1 cellular context compared by ENCODE assay signal in the genomic region with DNA sequence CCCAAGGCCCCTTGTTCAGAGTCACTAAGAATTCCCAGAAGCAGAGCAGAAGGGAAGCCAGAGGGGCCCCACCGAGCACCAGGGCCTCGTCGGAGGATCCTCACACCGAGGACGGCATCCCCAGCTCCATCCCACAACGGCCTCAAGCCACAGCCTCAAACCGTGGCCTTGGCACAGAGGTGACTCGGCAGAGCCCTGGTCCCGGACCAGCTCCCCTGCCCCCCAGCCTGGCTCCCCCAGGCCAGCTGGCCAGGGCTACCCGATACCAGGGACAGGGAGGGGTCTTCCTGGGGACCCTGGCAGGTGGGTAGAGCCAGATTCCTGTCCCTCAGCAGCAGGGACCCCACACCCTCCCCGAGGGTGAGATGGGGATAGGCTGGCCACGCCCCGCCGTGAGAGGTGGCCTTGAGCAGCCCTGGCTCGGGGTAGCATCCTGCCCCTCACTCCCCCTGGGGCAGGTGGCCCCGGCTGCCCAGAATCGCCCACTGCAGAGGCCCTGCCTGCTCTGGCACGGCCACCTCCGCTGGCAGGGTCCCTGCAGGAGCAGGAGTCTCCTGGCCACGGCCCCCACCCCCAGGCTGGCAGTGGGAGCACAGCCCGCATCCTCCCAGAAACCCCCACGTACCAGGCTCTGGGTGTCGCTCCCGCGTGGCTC.
TF ChIP-seq lines count a peak whose summit lies in the region.

No MANE protein-coding gene starts in this region.

TF ChIP-seq in H1, 55 proteins besides CTCF, POLR2A, EP300 and RAD21:
- no peak for TF ChIP-seq BCL11A (IDR thresholded peaks at IDR 0.05; ENCODE audit: low read depth in 2 of 2, low read length in 2 of 2)
- no peak for TF ChIP-seq EGR1 (IDR thresholded peaks at IDR 0.05; ENCODE audit: borderline replicate concordance, low read depth, low read length)
- no peak for TF ChIP-seq BACH1 (IDR thresholded peaks at IDR 0.05; ENCODE audit: low read length)
- no peak for TF ChIP-seq CREB1 (IDR thresholded peaks at IDR 0.05)
- no peak for TF ChIP-seq SIN3A (conservative IDR thresholded peaks at IDR 0.05 in 1 of 2, IDR thresholded peaks at IDR 0.05 in 1 of 2; ENCODE audit: low read depth in 1 of 2, low read length in 2 of 2)
- no peak for TF ChIP-seq YY1 (IDR thresholded peaks at IDR 0.05; ENCODE audit: low read depth, low read length)
- no peak for TF ChIP-seq TEAD4 (IDR thresholded peaks at IDR 0.05; ENCODE audit: low read depth, low read length)
- no peak for TF ChIP-seq HDAC2 (IDR thresholded peaks at IDR 0.05; ENCODE audit: borderline replicate concordance in 1 of 2, low read depth in 2 of 2, low read length in 2 of 2)
- no peak for TF ChIP-seq EZH2 (IDR thresholded peaks at IDR 0.05; ENCODE audit: low read depth, low read length, severe bottlenecking)
- no peak for TF ChIP-seq JUND (IDR thresholded peaks at IDR 0.05; ENCODE audit: low read length)
- no peak for TF ChIP-seq RFX5 (IDR thresholded peaks at IDR 0.05; ENCODE audit: borderline replicate concordance, low read depth, low read length)
- TF ChIP-seq SP2 (IDR thresholded peaks at IDR 0.05; ENCODE audit: low read length), result no peak
- TF ChIP-seq POU5F1 (IDR thresholded peaks at IDR 0.05; ENCODE audit: low read depth, low read length), result no peak
- TF ChIP-seq TBP (IDR thresholded peaks at IDR 0.05; ENCODE audit: low read depth, low read length), result no peak
- TF ChIP-seq NANOG (IDR thresholded peaks at IDR 0.05; ENCODE audit: insufficient read depth, low read depth, low read length, poor library complexity, severe bottlenecking), result no peak
- TF ChIP-seq ZNF274 (IDR thresholded peaks at IDR 0.05; ENCODE audit: borderline replicate concordance, extremely low read depth, low read length), result no peak
- TF ChIP-seq CBX8 (IDR thresholded peaks at IDR 0.05; ENCODE audit: borderline replicate concordance, low read depth, low read length), result no peak
- no peak for TF ChIP-seq JUN (IDR thresholded peaks at IDR 0.05; ENCODE audit: low read depth, low read length)
- TF ChIP-seq, protein P1, sequence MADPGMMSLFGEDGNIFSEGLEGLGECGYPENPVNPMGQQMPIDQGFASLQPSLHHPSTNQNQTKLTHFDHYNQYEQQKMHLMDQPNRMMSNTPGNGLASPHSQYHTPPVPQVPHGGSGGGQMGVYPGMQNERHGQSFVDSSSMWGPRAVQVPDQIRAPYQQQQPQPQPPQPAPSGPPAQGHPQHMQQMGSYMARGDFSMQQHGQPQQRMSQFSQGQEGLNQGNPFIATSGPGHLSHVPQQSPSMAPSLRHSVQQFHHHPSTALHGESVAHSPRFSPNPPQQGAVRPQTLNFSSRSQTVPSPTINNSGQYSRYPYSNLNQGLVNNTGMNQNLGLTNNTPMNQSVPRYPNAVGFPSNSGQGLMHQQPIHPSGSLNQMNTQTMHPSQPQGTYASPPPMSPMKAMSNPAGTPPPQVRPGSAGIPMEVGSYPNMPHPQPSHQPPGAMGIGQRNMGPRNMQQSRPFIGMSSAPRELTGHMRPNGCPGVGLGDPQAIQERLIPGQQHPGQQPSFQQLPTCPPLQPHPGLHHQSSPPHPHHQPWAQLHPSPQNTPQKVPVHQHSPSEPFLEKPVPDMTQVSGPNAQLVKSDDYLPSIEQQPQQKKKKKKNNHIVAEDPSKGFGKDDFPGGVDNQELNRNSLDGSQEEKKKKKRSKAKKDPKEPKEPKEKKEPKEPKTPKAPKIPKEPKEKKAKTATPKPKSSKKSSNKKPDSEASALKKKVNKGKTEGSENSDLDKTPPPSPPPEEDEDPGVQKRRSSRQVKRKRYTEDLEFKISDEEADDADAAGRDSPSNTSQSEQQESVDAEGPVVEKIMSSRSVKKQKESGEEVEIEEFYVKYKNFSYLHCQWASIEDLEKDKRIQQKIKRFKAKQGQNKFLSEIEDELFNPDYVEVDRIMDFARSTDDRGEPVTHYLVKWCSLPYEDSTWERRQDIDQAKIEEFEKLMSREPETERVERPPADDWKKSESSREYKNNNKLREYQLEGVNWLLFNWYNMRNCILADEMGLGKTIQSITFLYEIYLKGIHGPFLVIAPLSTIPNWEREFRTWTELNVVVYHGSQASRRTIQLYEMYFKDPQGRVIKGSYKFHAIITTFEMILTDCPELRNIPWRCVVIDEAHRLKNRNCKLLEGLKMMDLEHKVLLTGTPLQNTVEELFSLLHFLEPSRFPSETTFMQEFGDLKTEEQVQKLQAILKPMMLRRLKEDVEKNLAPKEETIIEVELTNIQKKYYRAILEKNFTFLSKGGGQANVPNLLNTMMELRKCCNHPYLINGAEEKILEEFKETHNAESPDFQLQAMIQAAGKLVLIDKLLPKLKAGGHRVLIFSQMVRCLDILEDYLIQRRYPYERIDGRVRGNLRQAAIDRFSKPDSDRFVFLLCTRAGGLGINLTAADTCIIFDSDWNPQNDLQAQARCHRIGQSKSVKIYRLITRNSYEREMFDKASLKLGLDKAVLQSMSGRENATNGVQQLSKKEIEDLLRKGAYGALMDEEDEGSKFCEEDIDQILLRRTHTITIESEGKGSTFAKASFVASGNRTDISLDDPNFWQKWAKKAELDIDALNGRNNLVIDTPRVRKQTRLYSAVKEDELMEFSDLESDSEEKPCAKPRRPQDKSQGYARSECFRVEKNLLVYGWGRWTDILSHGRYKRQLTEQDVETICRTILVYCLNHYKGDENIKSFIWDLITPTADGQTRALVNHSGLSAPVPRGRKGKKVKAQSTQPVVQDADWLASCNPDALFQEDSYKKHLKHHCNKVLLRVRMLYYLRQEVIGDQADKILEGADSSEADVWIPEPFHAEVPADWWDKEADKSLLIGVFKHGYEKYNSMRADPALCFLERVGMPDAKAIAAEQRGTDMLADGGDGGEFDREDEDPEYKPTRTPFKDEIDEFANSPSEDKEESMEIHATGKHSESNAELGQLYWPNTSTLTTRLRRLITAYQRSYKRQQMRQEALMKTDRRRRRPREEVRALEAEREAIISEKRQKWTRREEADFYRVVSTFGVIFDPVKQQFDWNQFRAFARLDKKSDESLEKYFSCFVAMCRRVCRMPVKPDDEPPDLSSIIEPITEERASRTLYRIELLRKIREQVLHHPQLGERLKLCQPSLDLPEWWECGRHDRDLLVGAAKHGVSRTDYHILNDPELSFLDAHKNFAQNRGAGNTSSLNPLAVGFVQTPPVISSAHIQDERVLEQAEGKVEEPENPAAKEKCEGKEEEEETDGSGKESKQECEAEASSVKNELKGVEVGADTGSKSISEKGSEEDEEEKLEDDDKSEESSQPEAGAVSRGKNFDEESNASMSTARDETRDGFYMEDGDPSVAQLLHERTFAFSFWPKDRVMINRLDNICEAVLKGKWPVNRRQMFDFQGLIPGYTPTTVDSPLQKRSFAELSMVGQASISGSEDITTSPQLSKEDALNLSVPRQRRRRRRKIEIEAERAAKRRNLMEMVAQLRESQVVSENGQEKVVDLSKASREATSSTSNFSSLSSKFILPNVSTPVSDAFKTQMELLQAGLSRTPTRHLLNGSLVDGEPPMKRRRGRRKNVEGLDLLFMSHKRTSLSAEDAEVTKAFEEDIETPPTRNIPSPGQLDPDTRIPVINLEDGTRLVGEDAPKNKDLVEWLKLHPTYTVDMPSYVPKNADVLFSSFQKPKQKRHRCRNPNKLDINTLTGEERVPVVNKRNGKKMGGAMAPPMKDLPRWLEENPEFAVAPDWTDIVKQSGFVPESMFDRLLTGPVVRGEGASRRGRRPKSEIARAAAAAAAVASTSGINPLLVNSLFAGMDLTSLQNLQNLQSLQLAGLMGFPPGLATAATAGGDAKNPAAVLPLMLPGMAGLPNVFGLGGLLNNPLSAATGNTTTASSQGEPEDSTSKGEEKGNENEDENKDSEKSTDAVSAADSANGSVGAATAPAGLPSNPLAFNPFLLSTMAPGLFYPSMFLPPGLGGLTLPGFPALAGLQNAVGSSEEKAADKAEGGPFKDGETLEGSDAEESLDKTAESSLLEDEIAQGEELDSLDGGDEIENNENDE (IDR thresholded peaks at IDR 0.05; ENCODE audit: insufficient replicate concordance, low read length), result no peak
